14 cellular contexts compared by ENCODE assay signal in the genomic region with DNA sequence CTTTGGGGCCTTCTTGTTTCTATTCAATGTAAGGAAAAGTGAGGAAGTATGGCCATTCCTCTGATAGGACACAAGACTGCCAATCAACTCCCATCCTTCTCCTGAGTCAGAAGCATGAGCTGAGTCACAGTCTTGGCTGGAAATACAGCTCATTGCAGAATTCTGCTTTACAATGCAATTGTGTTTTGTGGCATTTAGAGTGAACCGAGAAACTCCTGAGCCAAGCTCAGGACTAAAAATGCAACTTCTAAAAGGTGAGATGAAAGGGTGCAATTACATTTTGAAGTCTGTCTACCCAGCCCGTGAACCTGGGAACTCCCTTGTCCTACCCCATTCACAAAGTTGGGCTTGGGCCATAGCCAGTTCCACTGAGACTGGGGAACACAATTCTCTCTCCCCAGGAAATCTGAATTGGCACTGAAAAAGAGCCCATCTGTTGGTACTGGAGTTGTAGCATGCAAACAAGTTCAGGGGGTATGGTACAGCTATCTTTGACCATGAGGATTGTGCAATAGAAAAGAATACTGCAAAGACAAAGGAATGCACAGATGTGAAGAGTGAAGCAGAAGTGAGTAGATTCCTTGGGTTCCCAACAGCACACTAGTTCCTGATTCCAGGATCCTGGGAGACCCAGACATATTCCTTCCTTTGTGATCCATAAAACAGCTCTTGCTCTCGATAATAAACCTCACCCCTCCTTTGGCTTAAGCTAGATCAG. TPM values are rescaled to one million over a fixed set of nuclear protein-coding genes. Genes with fewer than 3 reads are reported as not detected.
A peak's percentile ranks its signal among the peaks of the same experiment; 100 is the strongest.
DNase-seq lines count a peak whose midpoint lies in the region; ATAC-seq and TF ChIP-seq lines count a peak whose summit lies in the region.
"Had no signal": no experiment of that assay in that cellular context is flagged by ENCODE, and none has a peak within 500 bp of the region (broad histone marks: within the 10 kb centered on the region; RNA-seq: fewer than 3 reads in every experiment).

No MANE protein-coding gene starts in this region.

- no peaks in the 10 kb centered on the region for H3K9me3 ChIP-seq in thyroid gland
- no peaks in the 10 kb centered on the region for H3K9me3 ChIP-seq in BE2C

- DNase-seq in activated naive CD4-positive, alpha-beta T cell treated with anti-CD3 and anti-CD28 coated beads, Interleukin-2, amount 50 U/mL, for 72 hours (ENCODE audit: low spot score in 2 of 2) = no peak
- no peak for DNase-seq in activated naive CD4-positive, alpha-beta T cell treated with anti-CD3 and anti-CD28 coated beads, Interleukin-2, amount 50 U/mL, for 16 hours
- DNase-seq in NB4 (ENCODE audit: low read depth) (peak; percentile 50), thyroid gland (no peak), BE2C (no peak)
- DNase-seq in stimulated activated naive CD8-positive, alpha-beta T cell treated with anti-CD3 and anti-CD28 coated beads, Interleukin-15, Interleukin-2, amounts not matched to agents 100 U/mL and 50 U/mL, for 24 hours = no peak
- DNase-seq in NK-92 treated with Interleukin-12 subunit alpha and Interleukin-12 subunit beta, amount 100 ng/mL, for 24 hours (lab: John Stamatoyannopoulos, UW) = no peak
- DNase-seq: activated CD4-positive, alpha-beta T cell treated with anti-CD3 and anti-CD28 coated beads for 1 hour; CD4-positive, alpha-beta T cell; glutamatergic neuron; NCI-H1417 had no signal

- H3K36me3 ChIP-seq in thyroid gland (no peaks in the 10 kb centered on the region), BE2C (no peaks in the 10 kb centered on the region)

- peak overlapping the region in 1 of 2 donors; percentile 47 for H3K27ac Mint-ChIP-seq in activated naive CD4-positive, alpha-beta T cell treated with anti-CD3 and anti-CD28 coated beads, Interleukin-2, amount 50 U/mL, for 72 hours
- H3K27ac Mint-ChIP-seq: CD4-positive, alpha-beta T cell; mesothelial cell of epicardium had no signal

- no peak overlapping the region for H3K27ac ChIP-seq in thyroid gland

- no peak for TF ChIP-seq POLR2A in NB4 (IDR thresholded peaks at IDR 0.05; ENCODE audit: extremely low read depth, insufficient read length)
- no peak for TF ChIP-seq POLR2A in thyroid gland (IDR thresholded peaks at IDR 0.05)

- H3K36me3 Mint-ChIP-seq in activated naive CD4-positive, alpha-beta T cell treated with anti-CD3 and anti-CD28 coated beads, Interleukin-2, amount 50 U/mL, for 72 hours = peaks cover 0 to 7% of the 10 kb centered on the region in 2 donors
- H3K36me3 Mint-ChIP-seq: brain, mesothelial cell of epicardium had no signal

- TF ChIP-seq CTCF in NB4 (IDR thresholded peaks at IDR 0.05; ENCODE audit: low read depth, low read length) (no peak), thyroid gland (IDR thresholded peaks at IDR 0.05) (no peak), BE2C (IDR thresholded peaks at IDR 0.05; ENCODE audit: low read depth, low read length) (no peak)

- peak; percentile 90 to 92 for ATAC-seq in activated naive CD4-positive, alpha-beta T cell treated with anti-CD3 and anti-CD28 coated beads, Interleukin-2, amount 50 U/mL, for 72 hours
- ATAC-seq in esophagus mucosa = peak; percentile 61
- ATAC-seq in stimulated activated naive CD8-positive, alpha-beta T cell treated with anti-CD3 and anti-CD28 coated beads, Interleukin-15, Interleukin-2, amounts not matched to agents 100 U/mL and 50 U/mL, for 24 hours = peak; percentile 69

- intact Hi-C loops in thyroid gland (cut with DNase I) = no loop called here

- no peaks in the 10 kb centered on the region for H3K9me3 Mint-ChIP-seq in activated naive CD4-positive, alpha-beta T cell treated with anti-CD3 and anti-CD28 coated beads, Interleukin-2, amount 50 U/mL, for 72 hours
- H3K9me3 Mint-ChIP-seq: CD4-positive, alpha-beta T cell had no signal

- WGBS in thyroid gland, 2 donors = 68 to 80% methylated on average over 3 of the region's 3 CpGs

- H3K4me3 ChIP-seq in NB4 (ENCODE audit: low read depth, low read length) (no peak overlapping the region), thyroid gland (replicated peaks in 1 of 3) (no peak overlapping the region), BE2C (ENCODE audit: low read depth, low read length) (no peak overlapping the region)

- H3K27me3 ChIP-seq in thyroid gland (no peaks in the 10 kb centered on the region), BE2C (no peaks in the 10 kb centered on the region)

- no peaks in the 10 kb centered on the region for H3K4me1 ChIP-seq in thyroid gland
- H3K4me1 ChIP-seq in BE2C = no peaks in the 10 kb centered on the region

RNA-seq across cellular contexts. Expression of gene CTAG2, which starts 43.1 kb away (rescaled TPM):
- not detected for total RNA-seq in activated naive CD4-positive, alpha-beta T cell treated with anti-CD3 and anti-CD28 coated beads, Interleukin-2, amount 50 U/mL, for 72 hours
- not detected for total RNA-seq in esophagus mucosa
- total RNA-seq in thyroid gland = not detected
- polyA plus RNA-seq in BE2C (2012; ENCODE audit: insufficient read depth, insufficient read length, low read depth) = not detected
- total RNA-seq: CD4-positive, alpha-beta T cell; mesothelial cell of epicardium had no signal

RNA-seq across cellular contexts. Expression of gene GAB3, which starts 54.4 kb away (rescaled TPM):
- 1 to 10 TPM; 3.3 to 4.0 TPM for total RNA-seq in activated naive CD4-positive, alpha-beta T cell treated with anti-CD3 and anti-CD28 coated beads, Interleukin-2, amount 50 U/mL, for 72 hours
- 0.52 TPM for total RNA-seq in esophagus mucosa
- 10 to 100 TPM in 1 of 4 donors, 1 to 10 TPM in 3; 5.8 to 10.2 (median 8.1) TPM for total RNA-seq in thyroid gland
- polyA plus RNA-seq in BE2C (2012; ENCODE audit: insufficient read depth, insufficient read length, low read depth) = 0.45 TPM
